Comparison of ENCODE assay signal across 9 cellular contexts in the genomic region with DNA sequence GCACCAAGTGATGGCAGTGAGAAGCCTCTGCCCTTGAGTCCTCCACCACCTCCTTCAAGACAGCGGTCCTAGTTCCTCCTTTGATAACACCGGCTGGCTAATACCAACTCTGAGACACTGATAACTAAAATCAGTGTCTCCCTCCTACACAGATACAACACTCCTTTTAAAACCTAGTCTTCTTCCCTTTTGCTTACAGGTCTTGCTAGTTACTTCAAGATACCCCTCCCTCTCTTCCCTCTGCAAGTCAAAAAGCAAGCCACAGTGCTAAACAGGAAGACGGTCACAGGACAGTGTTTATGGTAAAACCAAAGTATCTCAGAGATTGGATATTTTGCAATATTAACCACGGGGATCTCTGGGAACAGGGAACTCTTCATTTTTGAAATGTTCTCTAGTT. TPM values are rescaled to one million over a fixed set of nuclear protein-coding genes. Genes with fewer than 3 reads are reported as not detected.
A peak's percentile ranks its signal among the peaks of the same experiment; 100 is the strongest.
DNase-seq lines count a peak whose midpoint lies in the region; ATAC-seq, FAIRE-seq and TF ChIP-seq lines count a peak whose summit lies in the region.
"Had no signal": no experiment of that assay in that cellular context is flagged by ENCODE, and none has a peak within 500 bp of the region (broad histone marks: within the 10 kb centered on the region; RNA-seq: fewer than 3 reads in every experiment).

No MANE protein-coding gene starts in this region.

- H3K4me3 ChIP-seq in left ventricle myocardium inferior (peak overlapping the region; percentile 19), upper lobe of left lung (no peak overlapping the region), small intestine (ENCODE audit: low read depth in 1 of 2, low read length in 2 of 2) (no peak overlapping the region)

- WGBS in upper lobe of left lung, 2 donors, result 34 to 43% methylated on average over 4 of the region's 4 CpGs
- WGBS in small intestine, 3 donors, result 46 to 50% (median 49%) methylated on average over 4 of the region's 4 CpGs

- H3K9me3 ChIP-seq in left ventricle myocardium inferior (replicated peaks) (no peaks in the 10 kb centered on the region), upper lobe of left lung (no peaks in the 10 kb centered on the region), small intestine (ENCODE audit: control insufficient read depth, low read depth) (no peaks in the 10 kb centered on the region)

- H3K36me3 Mint-ChIP-seq in activated CD4-positive, alpha-beta memory T cell treated with anti-CD3 and anti-CD28 coated beads for 36 hours, result peaks cover 27% of the 10 kb centered on the region

- H3K4me1 Mint-ChIP-seq in activated CD4-positive, alpha-beta memory T cell treated with anti-CD3 and anti-CD28 coated beads for 36 hours (ENCODE audit: low read depth), result peaks cover 41% of the 10 kb centered on the region

- H3K4me1 ChIP-seq in left ventricle myocardium inferior (peaks cover 83% of the 10 kb centered on the region), upper lobe of left lung (peaks cover 24 to 54% (median 31%) of the 10 kb centered on the region in 4 donors), small intestine (ENCODE audit: control insufficient read depth in 2 of 2, insufficient read depth in 1 of 2, low read depth in 1 of 2, low read length in 1 of 2) (no peaks in the 10 kb centered on the region)

- no peak overlapping the region for H3K4me3 Mint-ChIP-seq in activated CD4-positive, alpha-beta memory T cell treated with anti-CD3 and anti-CD28 coated beads for 36 hours

- H3K27me3 Mint-ChIP-seq in activated CD4-positive, alpha-beta memory T cell treated with anti-CD3 and anti-CD28 coated beads for 36 hours, result no peaks in the 10 kb centered on the region

- peak overlapping the region; percentile 50 for H3K27ac Mint-ChIP-seq in activated CD4-positive, alpha-beta memory T cell treated with anti-CD3 and anti-CD28 coated beads for 36 hours

- no peak for FAIRE-seq in small intestine (lab: Jason Lieb, UNC)

- TF ChIP-seq EP300 in upper lobe of left lung (IDR thresholded peaks at IDR 0.05), result peak in 1 of 4 donors; percentile 26

- H3K36me3 ChIP-seq in left ventricle myocardium inferior (peaks cover 36% of the 10 kb centered on the region), upper lobe of left lung (peaks cover 0 to 21% (median 5%) of the 10 kb centered on the region in 4 donors), small intestine (ENCODE audit: control insufficient read depth in 2 of 2, insufficient read depth in 2 of 2, low read length in 2 of 2) (no peaks in the 10 kb centered on the region)

- POLR2A ChIA-PET in activated CD4-positive, alpha-beta memory T cell treated with anti-CD3 and anti-CD28 coated beads for 36 hours (lab: Charles Lee), result no interaction called here

- H3K27me3 ChIP-seq in left ventricle myocardium inferior (ENCODE audit: low read depth) (no peaks in the 10 kb centered on the region), upper lobe of left lung (no peaks in the 10 kb centered on the region), small intestine (ENCODE audit: control insufficient read depth in 2 of 2, insufficient read depth in 2 of 2, low read length in 2 of 2) (no peaks in the 10 kb centered on the region)

- H3K27ac ChIP-seq in left ventricle myocardium inferior (replicated peaks) (peak overlapping the region; percentile 76), upper lobe of left lung (peak overlapping the region; percentile 21 to 75 (median 74)), small intestine (ENCODE audit: low read depth in 1 of 2, low read length in 1 of 2) (peak overlapping the region in 1 of 2 donors; percentile 81)

- DNase-seq in left ventricle myocardium inferior (no peak), left cardiac atrium (no peak), left lobe of liver (ENCODE audit: low spot score) (no peak), upper lobe of left lung (no peak), small intestine (no peak)
- DNase-seq in activated CD4-positive, alpha-beta memory T cell treated with anti-CD3 and anti-CD28 coated beads for 36 hours, result no peak
- no peak for DNase-seq in activated effector memory CD4-positive, alpha-beta T cell treated with Interleukin-2 at 50 U/mL for 16 hours
- DNase-seq: NCI-H1436 had no signal

- TF ChIP-seq CTCF in left ventricle myocardium inferior (IDR thresholded peaks at IDR 0.05; ENCODE audit: borderline replicate concordance) (no peak), upper lobe of left lung (IDR thresholded peaks at IDR 0.05) (no peak)

- TF ChIP-seq POLR2A in upper lobe of left lung (IDR thresholded peaks at IDR 0.05), result peak in 1 of 4 donors; percentile 43

- no peaks in the 10 kb centered on the region for H3K9me3 Mint-ChIP-seq in activated CD4-positive, alpha-beta memory T cell treated with anti-CD3 and anti-CD28 coated beads for 36 hours

- intact Hi-C loops in left ventricle myocardium inferior (cut with micrococcal nuclease) (no loop called here), left cardiac atrium (cut with DNase I) (no loop called here)
- intact Hi-C loops in activated CD4-positive, alpha-beta memory T cell treated with anti-CD3 and anti-CD28 coated beads for 36 hours (cut with micrococcal nuclease), result loop anchor here (10.0 kb wide), 2 partner anchors 281 to 1199 kb away; a partner anchor contains a TSS

- CTCF ChIA-PET in activated CD4-positive, alpha-beta memory T cell treated with anti-CD3 and anti-CD28 coated beads for 36 hours (lab: Charles Lee), result interaction anchor here (2.0 kb wide), 1 partner anchor 22 kb away, joined by 8 read pairs; no protein-coding TSS in a partner anchor

- ATAC-seq in left cardiac atrium (no peak), left lobe of liver (peak; percentile 17), upper lobe of left lung (ENCODE audit: low FRiP score in 2 of 2) (no peak), HG02938 (IDR thresholded peaks at IDR 0.05; ENCODE audit: unreplicated experiment) (no peak)

RNA-seq across cellular contexts. Expression of a gene that starts 4.6 kb away (rescaled TPM):
- total RNA-seq in left ventricle myocardium inferior (280 TPM), left cardiac atrium (100 to 1,000 TPM; 294 to 391 TPM), left lobe of liver (9.7 TPM), upper lobe of left lung (100 to 1,000 TPM in 3 of 6 donors, 10 to 100 TPM in 3; 39.2 to 108 (median 93.1) TPM)
- total RNA-seq in activated CD4-positive, alpha-beta memory T cell treated with anti-CD3 and anti-CD28 coated beads for 36 hours, result 100 to 1,000 TPM in 1 of 2 experiments, 10 to 100 TPM in 1; 97.8 to 102 TPM
- 10 to 100 TPM; 10.3 to 57.6 (median 33.2) TPM for polyA plus RNA-seq in small intestine
